22 cellular contexts compared by ENCODE assay signal in genomic region chr5:175235251-175235963, GRCh38.
DNase-seq lines count a peak whose midpoint lies in the region; ATAC-seq, FAIRE-seq and TF ChIP-seq lines count a peak whose summit lies in the region.
"Had no signal": no experiment of that assay in that cellular context is flagged by ENCODE, and none has a peak within 500 bp of the region (broad histone marks: within the 10 kb centered on the region; RNA-seq: fewer than 3 reads in every experiment).

No MANE protein-coding gene starts in this region.

- TF ChIP-seq POLR2A in gastrocnemius medialis (IDR thresholded peaks at IDR 0.05) = no peak

- no peak for FAIRE-seq in RCC 7860 (lab: Jason Lieb, UNC)

- intact Hi-C loops in gastrocnemius medialis (cut with DNase I; ENCODE audit: low total_unique reads) = no loop called here

- H2AFZ ChIP-seq in GM23248 = no peak overlapping the region

- WGBS in GM23248 (ENCODE audit: low coverage in 1 of 2, low lambda C conversion rate in 2 of 2, missing lambda C conversion rate in 2 of 2), 2 experiments = 8 to 9% methylated on average over 9 of the region's 9 CpGs

- H3K4me2 ChIP-seq in GM23248 (ENCODE audit: unreplicated experiment) = no peak overlapping the region

- H3K9ac ChIP-seq in GM23248 = no peak overlapping the region

- H3K4me3 ChIP-seq in GM23248 (no peak overlapping the region), gastrocnemius medialis (no peak overlapping the region)
- H3K4me3 ChIP-seq: cardiac muscle cell had no signal

- no peaks in the 10 kb centered on the region for H3K27me3 ChIP-seq in GM23248 (replicated peaks; ENCODE audit: insufficient read depth)
- no peaks in the 10 kb centered on the region for H3K27me3 ChIP-seq in gastrocnemius medialis

- H3K4me1 ChIP-seq in GM23248 (ENCODE audit: insufficient read depth) (no peaks in the 10 kb centered on the region), gastrocnemius medialis (no peaks in the 10 kb centered on the region)

- in situ Hi-C loops in GM23248 (cut with MboI) (no loop called here), gastrocnemius medialis (cut with MboI; ENCODE audit: low sequenced_read_pairs in 4 of 4) (no loop called here)

- no peaks in the 10 kb centered on the region for H3F3A ChIP-seq in GM23248 (ENCODE audit: insufficient read depth)

- H3K36me3 ChIP-seq in GM23248 (ENCODE audit: low read depth) (no peaks in the 10 kb centered on the region), gastrocnemius medialis (no peaks in the 10 kb centered on the region)
- H3K36me3 ChIP-seq: cardiac muscle cell had no signal

- no peaks in the 10 kb centered on the region for H3K79me2 ChIP-seq in GM23248 (ENCODE audit: insufficient read depth)

- ATAC-seq in GM18511 (IDR thresholded peaks at IDR 0.05; ENCODE audit: unreplicated experiment) = no peak
- ATAC-seq in HG03280 (IDR thresholded peaks at IDR 0.05; ENCODE audit: unreplicated experiment) = no peak
- ATAC-seq in gastrocnemius medialis = no peak
- ATAC-seq: activated CD8-positive, alpha-beta T cell treated with anti-CD3 and anti-CD28 coated beads for 36 hours; left lobe of liver; natural killer cell treated with Interleukin-12 subunit alpha and Interleukin-12 subunit beta and Interleukin-15 and Interleukin-18, amount 100 ng/mL, for 72 hours; sciatic nerve had no signal

- H3K9me2 ChIP-seq in GM23248 (ENCODE audit: insufficient read depth) = no peaks in the 10 kb centered on the region

- no peaks in the 10 kb centered on the region for H4K20me1 ChIP-seq in GM23248 (ENCODE audit: insufficient read depth)

- no peaks in the 10 kb centered on the region for H3K9me3 ChIP-seq in GM23248 (ENCODE audit: low read depth)
- no peaks in the 10 kb centered on the region for H3K9me3 ChIP-seq in gastrocnemius medialis

- peak; percentile 56 for DNase-seq in AG08395 (ENCODE audit: low spot score)
- DNase-seq in GM23248 = peak; percentile 31
- peak; percentile 24 for DNase-seq in RCC 7860 (ENCODE audit: low spot score)
- peak; percentile 52 for DNase-seq in left kidney (ENCODE audit: low read depth, low spot score)
- no peak for DNase-seq in gastrocnemius medialis
- no peak for DNase-seq in COLO668 (lab: John Stamatoyannopoulos, UW; ENCODE audit: unreplicated experiment)
- DNase-seq: ACHN; activated CD8-positive, alpha-beta T cell treated with anti-CD3 and anti-CD28 coated beads for 36 hours; activated effector memory CD4-positive, alpha-beta T cell treated with anti-CD3 and anti-CD28 coated beads, Interleukin-2, amount 50 U/mL, for 16 hours; activated T-cell treated with anti-CD3 and anti-CD28 coated beads for 4 hours; GF-D8; glutamatergic neuron; mesendoderm; NCI-H1092 treated with DMSO at 0.1 percent for 48 hours; NCI-H526; T-helper 9 cell had no signal

- no peak overlapping the region for H3K27ac ChIP-seq in GM23248
- H3K27ac ChIP-seq in gastrocnemius medialis = no peak overlapping the region
- H3K27ac ChIP-seq: cardiac muscle cell had no signal

- TF ChIP-seq CTCF in gastrocnemius medialis (IDR thresholded peaks at IDR 0.05 in 4 of 5, conservative IDR thresholded peaks at IDR 0.05 in 1 of 5) = no peak

Comparison
In these comparisons a context has a peak if more than half of its experiments do, and no peak if none do; other contexts are left out.
1. DNase-seq: peak in AG08395 (single experiment), GM23248 (single experiment), RCC 7860 (single experiment) and left kidney (single experiment); none in gastrocnemius medialis (0 of 2) and COLO668 (single experiment).